ENCODE assay signal across 8 cellular contexts in the genomic region with DNA sequence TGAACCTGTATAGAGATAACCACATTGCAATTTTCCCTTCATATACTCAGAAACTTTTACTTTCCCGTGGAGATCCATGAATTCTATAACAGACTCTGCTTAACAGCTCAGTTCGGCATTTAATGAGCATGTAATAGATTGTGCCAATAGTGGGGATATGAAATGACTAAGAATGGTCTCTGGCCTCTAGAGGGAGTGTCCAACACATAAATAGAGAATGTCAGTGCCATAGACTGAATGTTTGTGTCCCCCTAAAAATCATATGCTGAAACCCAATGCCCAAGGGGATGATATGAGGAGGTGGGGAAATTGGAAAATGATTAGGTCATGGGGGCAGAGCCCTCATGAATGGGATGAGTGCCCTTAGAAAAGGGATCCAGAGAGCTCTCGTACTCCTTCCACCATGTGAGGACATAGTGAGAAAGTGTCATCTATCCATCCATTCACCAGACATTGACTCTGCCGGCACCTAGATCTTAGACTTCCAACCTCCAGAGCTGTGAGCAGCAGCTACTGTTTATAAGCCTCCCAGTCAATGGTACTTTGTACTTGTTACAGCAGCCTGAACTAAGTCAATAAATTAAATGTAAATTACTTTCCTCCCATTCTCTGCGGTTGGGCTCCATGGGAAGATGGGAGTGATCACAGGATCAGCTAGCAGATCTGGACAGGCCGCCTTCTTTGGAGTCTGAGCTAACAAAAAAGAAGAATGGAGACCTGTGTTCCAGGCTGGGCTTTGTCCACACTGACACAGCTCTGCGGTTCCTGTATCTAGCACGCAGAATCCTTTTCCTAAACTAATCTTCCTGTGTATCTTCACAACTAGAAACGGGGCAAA. TPM values are rescaled to one million over a fixed set of nuclear protein-coding genes. Genes with fewer than 3 reads are reported as not detected.
DNase-seq lines count a peak whose midpoint lies in the region; ATAC-seq and TF ChIP-seq lines count a peak whose summit lies in the region.

No MANE protein-coding gene starts in this region.

- H4K20me1 ChIP-seq in MM.1S (ENCODE audit: insufficient read depth, low read length), result no peaks in the 10 kb centered on the region

- intact Hi-C loops in body of pancreas (cut with DNase I), result no loop called here

- H2AFZ ChIP-seq in MM.1S (ENCODE audit: low read length) (no peak overlapping the region; the same call in 1 of the 2 replicates), trophoblast cell (ENCODE audit: insufficient read depth, low read length, poor library complexity) (no peak overlapping the region)

- H3K4me3 ChIP-seq in MM.1S (ENCODE audit: low read length), result no peak overlapping the region
- no peak overlapping the region for H3K4me3 ChIP-seq in body of pancreas
- H3K4me3 ChIP-seq in trophoblast cell (ENCODE audit: low read depth, low read length), result no peak overlapping the region

- no peak overlapping the region for H4K91ac ChIP-seq in trophoblast cell (ENCODE audit: low read depth, low read length)

- H3K27ac ChIP-seq in MM.1S (ENCODE audit: low read length), result no peak overlapping the region
- no peak overlapping the region for H3K27ac ChIP-seq in body of pancreas
- H3K27ac ChIP-seq in trophoblast cell (ENCODE audit: low read depth, low read length), result no peak overlapping the region

- H3K18ac ChIP-seq in trophoblast cell (ENCODE audit: low read length), result no peak overlapping the region

- WGBS in body of pancreas, 2 donors, result 33 to 37% methylated on average over 9 of the region's 9 CpGs
- no CpG with 5 or more reads among the region's 9 CpGs for WGBS in trophoblast cell (ENCODE audit: extremely low coverage, insufficient coverage, insufficient read length)

- no peak overlapping the region for H3K14ac ChIP-seq in trophoblast cell (ENCODE audit: low read length)

- H3K79me1 ChIP-seq in trophoblast cell (ENCODE audit: low read length), result no peaks in the 10 kb centered on the region

- H3K4me3 Mint-ChIP-seq in stimulated activated memory B cell treated with anti-CD40 and anti-IgM and Interleukin-4, amounts not matched to agents 10 μg/mL and 1 μg/mL and 100 μg/mL, for 72 hours, result no peak overlapping the region

- H3K23ac ChIP-seq in trophoblast cell (ENCODE audit: low read length), result no peak overlapping the region

- H3K9ac ChIP-seq in MM.1S (ENCODE audit: low read length), result no peak overlapping the region
- H3K9ac ChIP-seq in trophoblast cell (ENCODE audit: low read length), result no peak overlapping the region

- no peaks in the 10 kb centered on the region for H3K9me2 ChIP-seq in MM.1S (replicated peaks; ENCODE audit: insufficient read depth, low read length)

- H3F3A ChIP-seq in MM.1S (ENCODE audit: insufficient read depth, low read length), result no peaks in the 10 kb centered on the region

- no peak for TF ChIP-seq POLR2A in body of pancreas (IDR thresholded peaks at IDR 0.05)

- in situ Hi-C loops in ACHN (cut with HindIII; ENCODE audit: low pct_ligation_motif_present, low pct_unique_long_range_greater_than_20kb, low sequenced_read_pairs), result no loop called here

- no peaks in the 10 kb centered on the region for H3K36me3 ChIP-seq in MM.1S (replicated peaks; ENCODE audit: insufficient read depth, low read length)
- H3K36me3 ChIP-seq in body of pancreas (replicated peaks in 1 of 2; ENCODE audit: insufficient read depth in 1 of 2, low read depth in 2 of 2), result no peaks in the 10 kb centered on the region
- H3K36me3 ChIP-seq in trophoblast cell (ENCODE audit: control insufficient read depth in 1 of 2, insufficient read depth in 2 of 2, low read length in 2 of 2), result no peaks in the 10 kb centered on the region

- H3K9me3 Mint-ChIP-seq in stimulated activated memory B cell treated with anti-CD40 and anti-IgM and Interleukin-4, amounts not matched to agents 10 μg/mL and 1 μg/mL and 100 μg/mL, for 72 hours, result no peaks in the 10 kb centered on the region

- no peaks in the 10 kb centered on the region for H3K4me1 Mint-ChIP-seq in stimulated activated memory B cell treated with anti-CD40 and anti-IgM and Interleukin-4, amounts not matched to agents 10 μg/mL and 1 μg/mL and 100 μg/mL, for 72 hours

- no peaks in the 10 kb centered on the region for H3K36me3 Mint-ChIP-seq in stimulated activated memory B cell treated with anti-CD40 and anti-IgM and Interleukin-4, amounts not matched to agents 10 μg/mL and 1 μg/mL and 100 μg/mL, for 72 hours

- no peaks in the 10 kb centered on the region for H3K79me2 ChIP-seq in MM.1S (ENCODE audit: low read length)
- no peaks in the 10 kb centered on the region for H3K79me2 ChIP-seq in trophoblast cell (ENCODE audit: control insufficient read depth, insufficient read depth, low read length, poor library complexity)

- peak; percentile 78 for ATAC-seq in GM18867 (IDR thresholded peaks at IDR 0.05; ENCODE audit: unreplicated experiment)
- peak; percentile 59 for ATAC-seq in body of pancreas
- no peak for ATAC-seq in HG02884 (IDR thresholded peaks at IDR 0.05; ENCODE audit: unreplicated experiment)
- ATAC-seq in stimulated activated memory B cell treated with anti-CD40 and anti-IgM and Interleukin-4, amounts not matched to agents 10 μg/mL and 1 μg/mL and 100 μg/mL, for 72 hours, result no peak

- TF ChIP-seq CTCF in MM.1S (IDR thresholded peaks at IDR 0.05; ENCODE audit: low read length) (peak; percentile 53), body of pancreas (IDR thresholded peaks at IDR 0.05) (peak in 4 of 7 experiments; percentile 22 to 37 (median 26))

- H3K4me1 ChIP-seq in MM.1S (ENCODE audit: low read length) (peaks cover 8% of the 10 kb centered on the region), body of pancreas (peaks cover 6% of the 10 kb centered on the region), trophoblast cell (ENCODE audit: control insufficient read depth in 1 of 2, insufficient read depth in 2 of 2, low read length in 2 of 2) (peaks cover 0 to 3% of the 10 kb centered on the region in 2 experiments)

- H3K9me3 ChIP-seq in MM.1S (replicated peaks; ENCODE audit: insufficient read depth, low read length), result no peaks in the 10 kb centered on the region
- no peaks in the 10 kb centered on the region for H3K9me3 ChIP-seq in body of pancreas
- H3K9me3 ChIP-seq in trophoblast cell (ENCODE audit: insufficient read depth, low read depth, low read length), result no peaks in the 10 kb centered on the region

- no peak overlapping the region for H3K27ac Mint-ChIP-seq in stimulated activated memory B cell treated with anti-CD40 and anti-IgM and Interleukin-4, amounts not matched to agents 10 μg/mL and 1 μg/mL and 100 μg/mL, for 72 hours

- H2BK120ac ChIP-seq in trophoblast cell (ENCODE audit: insufficient read depth, low read length, poor library complexity), result no peak overlapping the region

- H4K8ac ChIP-seq in trophoblast cell (ENCODE audit: low read depth, low read length), result no peak overlapping the region

- peak overlapping the region; percentile 52 for H2BK12ac ChIP-seq in trophoblast cell (ENCODE audit: low read length)

- H3K4me2 ChIP-seq in MM.1S (ENCODE audit: low read depth, low read length), result no peak overlapping the region
- no peak overlapping the region for H3K4me2 ChIP-seq in trophoblast cell (ENCODE audit: low read length)

- H4K12ac ChIP-seq in trophoblast cell (ENCODE audit: low read depth, low read length), result no peak overlapping the region

- no peak overlapping the region for H3K4ac ChIP-seq in trophoblast cell (ENCODE audit: low read depth, low read length)

- no peak overlapping the region for H2AK5ac ChIP-seq in trophoblast cell (ENCODE audit: low read length)

- H3K27me3 ChIP-seq in MM.1S (replicated peaks; ENCODE audit: insufficient read depth, low read length) (no peaks in the 10 kb centered on the region), body of pancreas (no peaks in the 10 kb centered on the region), trophoblast cell (ENCODE audit: insufficient read depth, low read length) (no peaks in the 10 kb centered on the region)

- H2BK5ac ChIP-seq in trophoblast cell (ENCODE audit: low read depth, low read length, poor library complexity), result no peak overlapping the region

- DNase-seq in ACHN (peak; percentile 36), MM.1S (peak; percentile 32), body of pancreas (no peak), trophoblast cell (peak in 1 of 2 donors; percentile 21), NCI-H1105 (lab: John Stamatoyannopoulos, UW) (no peak)

- H3K27me3 Mint-ChIP-seq in stimulated activated memory B cell treated with anti-CD40 and anti-IgM and Interleukin-4, amounts not matched to agents 10 μg/mL and 1 μg/mL and 100 μg/mL, for 72 hours, result peaks cover 12% of the 10 kb centered on the region

RNA-seq across cellular contexts. Expression of gene HPSE, which starts 28.1 kb away (rescaled TPM):
- total RNA-seq in body of pancreas, result under 1 TPM; 0.52 to 0.99 TPM
- polyA plus RNA-seq in trophoblast cell (2013), result 1.0 and 1.3 TPM in 2 replicates

Comparison
In these comparisons a context has a peak if more than half of its experiments do, and no peak if none do; other contexts are left out.
1. DNase-seq: peak in ACHN (single experiment) and MM.1S (single experiment); none in body of pancreas (0 of 4) and NCI-H1105 (single experiment).
2. ATAC-seq: peak in GM18867 (single experiment) and body of pancreas (single experiment); none in HG02884 (single experiment) and stimulated activated memory B cell treated with anti-CD40 and anti-IgM and Interleukin-4, amounts not matched to agents 10 μg/mL and 1 μg/mL and 100 μg/mL, for 72 hours (single experiment).